ENCODE assay signal across 8 cellular contexts in genomic region chr19:54449701-54450069, GRCh38. TPM values are rescaled to one million over a fixed set of nuclear protein-coding genes. Genes with fewer than 3 reads are reported as not detected.
DNase-seq lines count a peak whose midpoint lies in the region; ATAC-seq and TF ChIP-seq lines count a peak whose summit lies in the region.

No MANE protein-coding gene starts in this region.

- H3K36me3 ChIP-seq in HUES64 (ENCODE audit: insufficient read depth, low read length) = peaks cover 52% of the 10 kb centered on the region

- H3K9ac ChIP-seq in HUES64 (ENCODE audit: low read depth, low read length) = peak overlapping the region; percentile 91

- peaks cover 4% of the 10 kb centered on the region; the same call in 1 of the 2 replicates for H3K4me1 ChIP-seq in HUES64 (ENCODE audit: insufficient read depth, low read length)

- peaks cover 35% of the 10 kb centered on the region for H3K4me1 Mint-ChIP-seq in CD14-positive monocyte
- H3K4me1 Mint-ChIP-seq in chondrocyte (ENCODE audit: low read depth) = peaks cover 41% of the 10 kb centered on the region
- H3K4me1 Mint-ChIP-seq in naive B cell = peaks cover 38 to 55% (median 39%) of the 10 kb centered on the region in 3 donors

- no peak for DNase-seq in CD14-positive monocyte (ENCODE audit: low spot score)
- DNase-seq in chondrocyte (ENCODE audit: low spot score) = no peak
- DNase-seq in naive B cell = no peak
- DNase-seq in HPDE6-E6E7 (ENCODE audit: extremely low spot score) = no peak
- no peak for DNase-seq in NCI-H187 treated with DMSO at 0.1 percent for 48 hours (lab: John Stamatoyannopoulos, UW)
- no peak for DNase-seq in amniotic stem cell (lab: John Stamatoyannopoulos, UW)

- H3K27me3 Mint-ChIP-seq in CD14-positive monocyte (ENCODE audit: low read depth in 3 of 3) = peaks cover 0 to 3% (median 2%) of the 10 kb centered on the region in 3 donors
- no peaks in the 10 kb centered on the region for H3K27me3 Mint-ChIP-seq in chondrocyte (ENCODE audit: low read depth)
- no peaks in the 10 kb centered on the region for H3K27me3 Mint-ChIP-seq in naive B cell

- no peaks in the 10 kb centered on the region for H3K27me3 ChIP-seq in HUES64 (ENCODE audit: insufficient read depth, low read length)

- intact Hi-C loops in CD14-positive monocyte (cut with micrococcal nuclease) = loop anchor here (2.0 to 10.0 kb wide), 3 partner anchors 13 to 255 kb away; partner anchors contain the start of genes LENG9 (in 1 of the 2) and TSEN34 (in 1 of the 2)

- peak overlapping the region; percentile 91 for H3K4me3 ChIP-seq in HUES64 (ENCODE audit: low read length)

- H3K27ac Mint-ChIP-seq in CD14-positive monocyte = peak overlapping the region; percentile 96 to 100 (median 100)
- H3K27ac Mint-ChIP-seq in chondrocyte (ENCODE audit: unreplicated experiment) = peak overlapping the region; percentile 100
- peak overlapping the region; percentile 94 to 100 (median 99) for H3K27ac Mint-ChIP-seq in naive B cell

- peaks cover 0 to 5% (median 0%) of the 10 kb centered on the region in 7 donors for H3K9me3 Mint-ChIP-seq in CD14-positive monocyte
- no peaks in the 10 kb centered on the region for H3K9me3 Mint-ChIP-seq in chondrocyte (ENCODE audit: low read depth)
- H3K9me3 Mint-ChIP-seq in naive B cell = peaks cover 0 to 2% (median 0%) of the 10 kb centered on the region in 7 donors

- under 1% methylated on average over 21 of the region's 21 CpGs for WGBS in HUES64

- H3K4me3 Mint-ChIP-seq in CD14-positive monocyte (peak overlapping the region; percentile 98 to 99), chondrocyte (ENCODE audit: unreplicated experiment) (peak overlapping the region; percentile 100), naive B cell (peak overlapping the region; percentile 89 to 99 (median 98))

- peak overlapping the region; percentile 91 for H3K27ac ChIP-seq in HUES64 (ENCODE audit: low read depth, low read length)

- H3K36me3 Mint-ChIP-seq in CD14-positive monocyte = peaks cover 49 to 63% of the 10 kb centered on the region in 2 donors
- H3K36me3 Mint-ChIP-seq in chondrocyte (ENCODE audit: low read depth) = peaks cover 20% of the 10 kb centered on the region
- peaks cover 6 to 17% of the 10 kb centered on the region in 2 donors for H3K36me3 Mint-ChIP-seq in naive B cell

- TF ChIP-seq CTCF in CD14-positive monocyte (IDR thresholded peaks at IDR 0.05) (no peak), chondrocyte (IDR thresholded peaks at IDR 0.05) (no peak)

- H3K9me3 ChIP-seq in HUES64 (ENCODE audit: insufficient read depth, low read depth, low read length) = no peaks in the 10 kb centered on the region

- ATAC-seq in naive B cell (ENCODE audit: low read depth in 2 of 2) (no peak), GM18867 (IDR thresholded peaks at IDR 0.05; ENCODE audit: unreplicated experiment) (no peak)

RNA-seq across cellular contexts. Expression of gene LENG8, which starts 0.7 kb away (rescaled TPM):
- polyA plus RNA-seq in CD14-positive monocyte = 1 to 10 TPM; 3.6 to 5.8 TPM
- 50.6 TPM for polyA plus RNA-seq in HUES64 (2013, experiment 1 of 2)
- 50.8 TPM for polyA plus RNA-seq in HUES64 (2013, experiment 2 of 2)
- total RNA-seq in chondrocyte = 110 to 166 TPM (median 116 TPM) in 3 replicates
- polyA plus RNA-seq in naive B cell (ENCODE audit: low read depth in 6 of 6) = 10 to 100 TPM in 2 of 6 donors, 1 to 10 TPM in 4; 4.0 to 17.4 (median 8.6) TPM

RNA-seq across cellular contexts. Expression of gene LENG9, which starts 13.9 kb away (rescaled TPM):
- polyA plus RNA-seq in CD14-positive monocyte = under 1 TPM in 1 of 2 donors, not detected in 1; 0.15 TPM
- polyA plus RNA-seq in HUES64 (2013, experiment 1 of 2) = 0.60 TPM
- polyA plus RNA-seq in HUES64 (2013, experiment 2 of 2) = 0.51 TPM
- total RNA-seq in chondrocyte = 10.2 to 14.8 TPM (median 13.2 TPM) in 3 replicates
- polyA plus RNA-seq in naive B cell (ENCODE audit: low read depth in 6 of 6) = under 1 TPM in 5 of 6 donors, not detected in 1; 0.20 to 0.62 (median 0.31) TPM

RNA-seq across cellular contexts. Expression of gene CDC42EP5, which starts 23.4 kb away (rescaled TPM):
- polyA plus RNA-seq in CD14-positive monocyte (not detected), naive B cell (ENCODE audit: low read depth in 6 of 6) (not detected)
- polyA plus RNA-seq in HUES64 (2013, experiment 1 of 2) = 1.2 TPM
- polyA plus RNA-seq in HUES64 (2013, experiment 2 of 2) = 2.9 TPM
- 62.9 to 66.4 TPM (median 66.4 TPM) in 3 replicates for total RNA-seq in chondrocyte

RNA-seq across cellular contexts. Expression of gene TTYH1, which starts 34.4 kb away (rescaled TPM):
- polyA plus RNA-seq in CD14-positive monocyte (not detected), naive B cell (ENCODE audit: low read depth in 6 of 6) (under 1 TPM in 3 of 6 donors, not detected in 3; 0.06 to 0.09 (median 0.08) TPM)
- 33.4 TPM for polyA plus RNA-seq in HUES64 (2013, experiment 1 of 2)
- polyA plus RNA-seq in HUES64 (2013, experiment 2 of 2) = 48.4 TPM
- 0.49 TPM in 1 of 3 replicates, not detected in the others for total RNA-seq in chondrocyte

RNA-seq across cellular contexts. Expression of gene LAIR2, which starts 52.9 kb away (rescaled TPM):
- polyA plus RNA-seq in CD14-positive monocyte = under 1 TPM in 1 of 2 donors, not detected in 1; 0.38 TPM
- not detected for polyA plus RNA-seq in HUES64 (2013, experiment 1 of 2)
- not detected for polyA plus RNA-seq in HUES64 (2013, experiment 2 of 2)
- total RNA-seq in chondrocyte = not detected in 3 replicates
- polyA plus RNA-seq in naive B cell (ENCODE audit: low read depth in 6 of 6) = under 1 TPM in 3 of 6 donors, not detected in 3; 0.55 to 0.93 (median 0.66) TPM
